In genomic region chr7:3461923-3462322, GRCh38 we compare ENCODE assay signal across 12 cellular contexts.
A peak's percentile ranks its signal among the peaks of the same experiment; 100 is the strongest.
DNase-seq lines count a peak whose midpoint lies in the region; ATAC-seq and TF ChIP-seq lines count a peak whose summit lies in the region.
"Had no signal": no experiment of that assay in that cellular context is flagged by ENCODE, and none has a peak within 500 bp of the region (broad histone marks: within the 10 kb centered on the region; RNA-seq: fewer than 3 reads in every experiment).

No MANE protein-coding gene starts in this region.

- no peaks in the 10 kb centered on the region for H3K36me3 ChIP-seq in Loucy (ENCODE audit: insufficient read depth, low read length)

- peak overlapping the region; percentile 66 for H3K4me3 Mint-ChIP-seq in activated naive CD8-positive, alpha-beta T cell treated with anti-CD3 and anti-CD28 coated beads for 36 hours
- H3K4me3 Mint-ChIP-seq: neural crest cell had no signal

- H3K4me1 Mint-ChIP-seq in activated naive CD8-positive, alpha-beta T cell treated with anti-CD3 and anti-CD28 coated beads for 36 hours = peaks cover 39% of the 10 kb centered on the region
- H3K4me1 Mint-ChIP-seq: neural crest cell had no signal

- H3K9me3 ChIP-seq in Loucy (ENCODE audit: insufficient read depth, low read depth, low read length) = no peaks in the 10 kb centered on the region

- peak; percentile 22 to 35 for DNase-seq in activated CD8-positive, alpha-beta memory T cell treated with anti-CD3 and anti-CD28 coated beads for 1 hour (ENCODE audit: extremely low read depth in 1 of 2, low read depth in 1 of 2)
- peak; percentile 65 for DNase-seq in activated naive CD8-positive, alpha-beta T cell treated with anti-CD3 and anti-CD28 coated beads for 36 hours
- DNase-seq in stimulated activated CD4-positive, alpha-beta T cell treated with anti-CD3 and anti-CD28 coated beads, TNF-alpha, amount 100 ng/mL, for 24 hours (ENCODE audit: low read depth in 3 of 3) = peak; percentile 31 to 49 (median 41)
- no peak for DNase-seq in left lobe of liver (ENCODE audit: low spot score)
- DNase-seq in NCI-H2107 treated with DMSO at 0.1 percent for 48 hours (lab: John Stamatoyannopoulos, UW; ENCODE audit: unreplicated experiment) = no peak
- no peak for DNase-seq in MV-4-11 (lab: John Stamatoyannopoulos, UW)
- DNase-seq: H7, KG1 had no signal

- H3K27me3 Mint-ChIP-seq in activated naive CD8-positive, alpha-beta T cell treated with anti-CD3 and anti-CD28 coated beads for 36 hours = no peaks in the 10 kb centered on the region

- no peaks in the 10 kb centered on the region for H3F3A ChIP-seq in Loucy (ENCODE audit: low read depth)

- no peaks in the 10 kb centered on the region for H3K27me3 ChIP-seq in Loucy (ENCODE audit: insufficient read depth, low read length, poor library complexity, severe bottlenecking)

- H3K9me2 ChIP-seq in Loucy (replicated peaks; ENCODE audit: low read depth, low read length) = no peaks in the 10 kb centered on the region

- ATAC-seq in left lobe of liver (no peak), HG02610 (IDR thresholded peaks at IDR 0.05; ENCODE audit: unreplicated experiment) (no peak)

- H2AFZ ChIP-seq in Loucy (ENCODE audit: low read length) = peak overlapping the region; percentile 40; the same call in 1 of the 2 replicates

- TF ChIP-seq CTCF in Loucy (conservative IDR thresholded peaks at IDR 0.05; ENCODE audit: low read length) = 0 out of 2 replicates have a peak, but pooled peaks have one; percentile 16

- no peak overlapping the region for H3K9ac ChIP-seq in Loucy (ENCODE audit: low read depth, low read length, poor library complexity, severe bottlenecking)

- H3K4me2 ChIP-seq in Loucy (ENCODE audit: low read depth, low read length, poor library complexity, severe bottlenecking) = peak overlapping the region; percentile 60

- H3K4me3 ChIP-seq in Loucy (ENCODE audit: low read length, poor library complexity, severe bottlenecking) = peak overlapping the region; percentile 36
- H3K4me3 ChIP-seq: SK-N-MC had no signal

- H3K9me3 Mint-ChIP-seq in activated naive CD8-positive, alpha-beta T cell treated with anti-CD3 and anti-CD28 coated beads for 36 hours = peaks cover 5% of the 10 kb centered on the region

- H3K79me2 ChIP-seq in Loucy (ENCODE audit: insufficient read depth, low read length) = no peaks in the 10 kb centered on the region

- peaks cover 16% of the 10 kb centered on the region for H3K4me1 ChIP-seq in Loucy (ENCODE audit: insufficient read depth, low read length, poor library complexity, severe bottlenecking)

- H4K20me1 ChIP-seq in Loucy (ENCODE audit: insufficient read depth, low read length, poor library complexity, severe bottlenecking) = no peaks in the 10 kb centered on the region

- peaks cover 5% of the 10 kb centered on the region for H3K36me3 Mint-ChIP-seq in activated naive CD8-positive, alpha-beta T cell treated with anti-CD3 and anti-CD28 coated beads for 36 hours

- peak overlapping the region; percentile 80 for H3K27ac Mint-ChIP-seq in activated naive CD8-positive, alpha-beta T cell treated with anti-CD3 and anti-CD28 coated beads for 36 hours

Comparison
In these comparisons a context has a peak if more than half of its experiments do, and no peak if none do; other contexts are left out.
1. DNase-seq: peak in activated CD8-positive, alpha-beta memory T cell treated with anti-CD3 and anti-CD28 coated beads for 1 hour (2 of 2), activated naive CD8-positive, alpha-beta T cell treated with anti-CD3 and anti-CD28 coated beads for 36 hours (single experiment) and stimulated activated CD4-positive, alpha-beta T cell treated with anti-CD3 and anti-CD28 coated beads, TNF-alpha, amount 100 ng/mL, for 24 hours (3 of 3); none in left lobe of liver (single experiment), NCI-H2107 treated with DMSO at 0.1 percent for 48 hours (single experiment) and MV-4-11 (single experiment).